Comparison of ENCODE assay signal across 15 cellular contexts in the genomic region with DNA sequence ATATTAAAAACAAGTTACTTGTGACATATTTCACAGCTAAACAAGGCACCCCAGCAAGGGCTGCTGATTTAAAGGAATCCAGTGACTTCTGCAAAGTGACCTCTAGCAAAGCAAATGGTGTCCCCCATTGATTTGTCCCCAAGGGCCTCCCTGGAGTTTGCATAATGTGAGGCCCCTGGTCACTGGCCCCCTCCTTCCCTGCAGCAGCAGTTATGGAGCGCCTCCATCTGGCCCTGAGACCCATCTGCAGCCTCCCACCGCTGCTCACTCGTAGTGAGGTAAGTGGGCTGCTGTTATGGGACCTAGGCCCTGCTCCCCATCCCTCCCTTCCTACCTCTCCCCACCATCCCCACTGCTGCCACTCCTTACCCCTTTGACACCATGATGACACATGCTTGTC. TPM values are rescaled to one million over a fixed set of nuclear protein-coding genes. Genes with fewer than 3 reads are reported as not detected.
DNase-seq lines count a peak whose midpoint lies in the region; ATAC-seq and TF ChIP-seq lines count a peak whose summit lies in the region.
"Had no signal": no experiment of that assay in that cellular context is flagged by ENCODE, and none has a peak within 500 bp of the region (broad histone marks: within the 10 kb centered on the region; RNA-seq: fewer than 3 reads in every experiment).

No MANE protein-coding gene starts in this region.

- H3K9me2 ChIP-seq in Loucy (replicated peaks; ENCODE audit: low read depth, low read length), result no peaks in the 10 kb centered on the region

- no peak overlapping the region for H3K9ac ChIP-seq in Loucy (ENCODE audit: low read depth, low read length, poor library complexity, severe bottlenecking)

- peak overlapping the region; percentile 11 for H3K27ac Mint-ChIP-seq in activated CD4-positive, alpha-beta memory T cell treated with anti-CD3 and anti-CD28 coated beads for 36 hours
- H3K27ac Mint-ChIP-seq in activated CD4-positive, alpha-beta memory T cell treated with anti-CD3 and anti-CD28 coated beads, Interleukin-2, amount 10 ng/mL, durations not matched to agents 7 days and 5 days, result no peak overlapping the region

- TF ChIP-seq CTCF in Loucy (conservative IDR thresholded peaks at IDR 0.05; ENCODE audit: low read length), result peak; percentile 72
- peak; percentile 45 for TF ChIP-seq CTCF in choroid plexus epithelial cell (conservative IDR thresholded peaks at IDR 0.05; ENCODE audit: low read depth, low read length)
- TF ChIP-seq CTCF in retinal pigment epithelial cell (conservative IDR thresholded peaks at IDR 0.05; ENCODE audit: low read depth, low read length), result peak; percentile 36

- POLR2A ChIA-PET in activated CD4-positive, alpha-beta memory T cell treated with anti-CD3 and anti-CD28 coated beads for 36 hours (lab: Charles Lee), result no interaction called here
- POLR2A ChIA-PET in activated CD4-positive, alpha-beta memory T cell treated with anti-CD3 and anti-CD28 coated beads, Interleukin-2, amount 10 ng/mL, durations not matched to agents 7 days and 5 days (lab: Charles Lee), result no interaction called here

- intact Hi-C loops in activated CD4-positive, alpha-beta memory T cell treated with anti-CD3 and anti-CD28 coated beads for 36 hours (cut with micrococcal nuclease), result no loop called here

- H3K4me1 ChIP-seq in Loucy (ENCODE audit: insufficient read depth, low read length, poor library complexity, severe bottlenecking), result peaks cover 20% of the 10 kb centered on the region

- H3K4me2 ChIP-seq in Loucy (ENCODE audit: low read depth, low read length, poor library complexity, severe bottlenecking), result no peak overlapping the region

- H3K9me3 Mint-ChIP-seq in activated CD4-positive, alpha-beta memory T cell treated with anti-CD3 and anti-CD28 coated beads for 36 hours, result no peaks in the 10 kb centered on the region
- no peaks in the 10 kb centered on the region for H3K9me3 Mint-ChIP-seq in activated CD4-positive, alpha-beta memory T cell treated with anti-CD3 and anti-CD28 coated beads, Interleukin-2, amount 10 ng/mL, durations not matched to agents 7 days and 5 days

- H3K36me3 ChIP-seq in Loucy (ENCODE audit: insufficient read depth, low read length), result no peaks in the 10 kb centered on the region
- H3K36me3 ChIP-seq: thoracic aorta had no signal

- no peaks in the 10 kb centered on the region for H3K27me3 ChIP-seq in Loucy (ENCODE audit: insufficient read depth, low read length, poor library complexity, severe bottlenecking)

- H3K4me3 ChIP-seq in Loucy (ENCODE audit: low read length, poor library complexity, severe bottlenecking), result no peak overlapping the region
- no peak overlapping the region for H3K4me3 ChIP-seq in choroid plexus epithelial cell (ENCODE audit: low read depth, low read length)
- no peak overlapping the region for H3K4me3 ChIP-seq in retinal pigment epithelial cell (ENCODE audit: low read length)
- H3K4me3 ChIP-seq: thoracic aorta had no signal

- no peak for DNase-seq in activated CD4-positive, alpha-beta memory T cell treated with anti-CD3 and anti-CD28 coated beads for 36 hours
- DNase-seq in activated CD4-positive, alpha-beta memory T cell treated with anti-CD3 and anti-CD28 coated beads, Interleukin-2, amount 10 ng/mL, durations not matched to agents 7 days and 5 days, result no peak
- DNase-seq in choroid plexus epithelial cell (ENCODE audit: low read depth), result no peak
- no peak for DNase-seq in retinal pigment epithelial cell (ENCODE audit: low read depth)
- DNase-seq in NCI-H146 treated with DMSO at 0.1 percent for 48 hours (lab: John Stamatoyannopoulos, UW; ENCODE audit: unreplicated experiment), result no peak
- DNase-seq: activated CD8-positive, alpha-beta memory T cell treated with anti-CD3 and anti-CD28 coated beads, Interleukin-2, amount 50 U/mL, for 48 hours; amniotic stem cell; midbrain; NCI-H2029 had no signal

- no peaks in the 10 kb centered on the region for H3K79me2 ChIP-seq in Loucy (ENCODE audit: insufficient read depth, low read length)

- peaks cover 21% of the 10 kb centered on the region for H3K4me1 Mint-ChIP-seq in activated CD4-positive, alpha-beta memory T cell treated with anti-CD3 and anti-CD28 coated beads for 36 hours (ENCODE audit: low read depth)
- peaks cover 20% of the 10 kb centered on the region for H3K4me1 Mint-ChIP-seq in activated CD4-positive, alpha-beta memory T cell treated with anti-CD3 and anti-CD28 coated beads, Interleukin-2, amount 10 ng/mL, durations not matched to agents 7 days and 5 days

- no peak overlapping the region for H2AFZ ChIP-seq in Loucy (ENCODE audit: low read length)

- no peaks in the 10 kb centered on the region for H3K36me3 Mint-ChIP-seq in activated CD4-positive, alpha-beta memory T cell treated with anti-CD3 and anti-CD28 coated beads for 36 hours
- no peaks in the 10 kb centered on the region for H3K36me3 Mint-ChIP-seq in activated CD4-positive, alpha-beta memory T cell treated with anti-CD3 and anti-CD28 coated beads, Interleukin-2, amount 10 ng/mL, durations not matched to agents 7 days and 5 days (ENCODE audit: low read depth)

- ATAC-seq in GM19397 (IDR thresholded peaks at IDR 0.05; ENCODE audit: unreplicated experiment), result no peak
- no peak for ATAC-seq in HG03439 (IDR thresholded peaks at IDR 0.05; ENCODE audit: unreplicated experiment)

- H4K20me1 ChIP-seq in Loucy (ENCODE audit: insufficient read depth, low read length, poor library complexity, severe bottlenecking), result no peaks in the 10 kb centered on the region

- CTCF ChIA-PET in activated CD4-positive, alpha-beta memory T cell treated with anti-CD3 and anti-CD28 coated beads for 36 hours (lab: Charles Lee), result interaction anchor here (0.6 to 4.5 kb wide), 7 partner anchors 18 to 187 kb away, joined by 3 to 44 read pairs (median 12); no protein-coding TSS in a partner anchor
- CTCF ChIA-PET in activated CD4-positive, alpha-beta memory T cell treated with anti-CD3 and anti-CD28 coated beads, Interleukin-2, amount 10 ng/mL, durations not matched to agents 7 days and 5 days (lab: Charles Lee), result interaction anchor here (1.5 to 4.2 kb wide), 2 partner anchors 109 to 186 kb away, joined by 5 to 79 read pairs; a partner anchor contains a TSS

- 0 out of 2 replicates have a peak, but pooled peaks cover 2% of the 10 kb centered on the region for H3F3A ChIP-seq in Loucy (ENCODE audit: low read depth)

- H3K9me3 ChIP-seq in Loucy (ENCODE audit: insufficient read depth, low read depth, low read length), result no peaks in the 10 kb centered on the region
- H3K9me3 ChIP-seq: thoracic aorta had no signal

- H3K27me3 Mint-ChIP-seq in activated CD4-positive, alpha-beta memory T cell treated with anti-CD3 and anti-CD28 coated beads for 36 hours, result no peaks in the 10 kb centered on the region
- H3K27me3 Mint-ChIP-seq in activated CD4-positive, alpha-beta memory T cell treated with anti-CD3 and anti-CD28 coated beads, Interleukin-2, amount 10 ng/mL, durations not matched to agents 7 days and 5 days, result no peaks in the 10 kb centered on the region

- H3K4me3 Mint-ChIP-seq in activated CD4-positive, alpha-beta memory T cell treated with anti-CD3 and anti-CD28 coated beads for 36 hours, result no peak overlapping the region
- no peak overlapping the region for H3K4me3 Mint-ChIP-seq in activated CD4-positive, alpha-beta memory T cell treated with anti-CD3 and anti-CD28 coated beads, Interleukin-2, amount 10 ng/mL, durations not matched to agents 7 days and 5 days

RNA-seq across cellular contexts. Expression of a gene that starts 19.6 kb away (rescaled TPM):
- 10 to 100 TPM; 23.0 to 24.1 TPM for total RNA-seq in activated CD4-positive, alpha-beta memory T cell treated with anti-CD3 and anti-CD28 coated beads for 36 hours
- 10 to 100 TPM; 22.1 to 24.8 TPM for total RNA-seq in activated CD4-positive, alpha-beta memory T cell treated with anti-CD3 and anti-CD28 coated beads, Interleukin-2, amount 10 ng/mL, durations not matched to agents 7 days and 5 days

RNA-seq across cellular contexts. Expression of a gene that starts 24.2 kb away (rescaled TPM):
- total RNA-seq in activated CD4-positive, alpha-beta memory T cell treated with anti-CD3 and anti-CD28 coated beads for 36 hours, result under 1 TPM; 0.10 to 0.12 TPM
- total RNA-seq in activated CD4-positive, alpha-beta memory T cell treated with anti-CD3 and anti-CD28 coated beads, Interleukin-2, amount 10 ng/mL, durations not matched to agents 7 days and 5 days, result not detected
- total RNA-seq: H4, renal cortical epithelial cell, thoracic aorta had no signal
